ENCODE assay signal across 25 cellular contexts in genomic region chr5:119750887-119751733, GRCh38.
DNase-seq lines count a peak whose midpoint lies in the region; ATAC-seq, FAIRE-seq and TF ChIP-seq lines count a peak whose summit lies in the region.
"Had no signal": no experiment of that assay in that cellular context is flagged by ENCODE, and none has a peak within 500 bp of the region (broad histone marks: within the 10 kb centered on the region; RNA-seq: fewer than 3 reads in every experiment).

No MANE protein-coding gene starts in this region.

- H3K27ac Mint-ChIP-seq in CD14-positive monocyte: no peak overlapping the region
- H3K27ac Mint-ChIP-seq in endothelial cell (ENCODE audit: unreplicated experiment): no peak overlapping the region
- H3K27ac Mint-ChIP-seq: CD8-positive, alpha-beta memory T cell; T-cell had no signal

- DNase-seq in A549 (ENCODE audit: low read depth in 1 of 2, low spot score in 1 of 2): no peak
- peak; percentile 57 for DNase-seq in DMS53 treated with DMSO at 0.1 percent for 48 hours (lab: John Stamatoyannopoulos, UW; ENCODE audit: unreplicated experiment)
- DNase-seq in NCI-H748 (lab: John Stamatoyannopoulos, UW; ENCODE audit: unreplicated experiment): peak; percentile 75
- DNase-seq in K562 (ENCODE audit: extremely low read depth in 1 of 4, low spot score in 3 of 4): no peak
- DNase-seq in CD1c-positive myeloid dendritic cell (ENCODE audit: extremely low spot score): no peak
- no peak for DNase-seq in CD14-positive monocyte (ENCODE audit: low spot score)
- no peak for DNase-seq in endothelial cell (ENCODE audit: low spot score)
- DNase-seq: AML-193; C1 segment of cervical spinal cord; CD8-positive, alpha-beta memory T cell; DMS 273 treated with DMSO at 0.1 percent for 48 hours; Kasumi-1; NCI-H1105; NCI-H1436 treated with DMSO at 0.1 percent for 48 hours; NCI-H187 treated with DMSO at 0.1 percent for 48 hours; NCI-H2107; NCI-H524; T-cell had no signal

- peak overlapping the region; percentile 90 for H2AFZ ChIP-seq in K562 (ENCODE audit: low read depth, low read length)

- TF ChIP-seq POLR2A in A549 (IDR thresholded peaks at IDR 0.05; ENCODE audit: low read length): no peak
- TF ChIP-seq POLR2A in K562 (conservative IDR thresholded peaks at IDR 0.05): no peak

- no peaks in the 10 kb centered on the region for H3K9me3 ChIP-seq in A549
- H3K9me3 ChIP-seq in K562 (replicated peaks; ENCODE audit: control insufficient read depth, insufficient read depth, low read depth, low read length): no peaks in the 10 kb centered on the region
- H3K9me3 ChIP-seq: SJSA1 had no signal

- no peaks in the 10 kb centered on the region for H3K27me3 ChIP-seq in K562 (ENCODE audit: control insufficient read depth in 2 of 2, insufficient read depth in 2 of 2, low read length in 2 of 2)
- H3K27me3 ChIP-seq: SJSA1 had no signal

- H3K79me2 ChIP-seq in K562 (ENCODE audit: control insufficient read depth, insufficient read depth, low read length): no peaks in the 10 kb centered on the region

- POLR2A ChIA-PET in A549 (lab: Yijun Ruan, JAX): no interaction called here
- POLR2A ChIA-PET in K562 (lab: Yijun Ruan, JAX): interaction anchor here (0.6 kb wide), 2 partner anchors 204 to 494 kb away, joined by 3 to 4 read pairs; no protein-coding TSS in a partner anchor

- no peak overlapping the region for H3K4me3 Mint-ChIP-seq in CD14-positive monocyte
- H3K4me3 Mint-ChIP-seq in endothelial cell (ENCODE audit: unreplicated experiment): no peak overlapping the region
- H3K4me3 Mint-ChIP-seq: CD8-positive, alpha-beta memory T cell; T-cell had no signal

- H3K4me1 ChIP-seq in A549 (no peaks in the 10 kb centered on the region), K562 (replicated peaks in 1 of 2; ENCODE audit: control insufficient read depth in 2 of 2, insufficient read depth in 2 of 2, low read length in 2 of 2) (no peaks in the 10 kb centered on the region; a peak in 1 of 5 replicates)
- H3K4me1 ChIP-seq: SJSA1 had no signal

- no peaks in the 10 kb centered on the region for H3K4me1 Mint-ChIP-seq in CD14-positive monocyte
- H3K4me1 Mint-ChIP-seq in endothelial cell (ENCODE audit: unreplicated experiment): no peaks in the 10 kb centered on the region
- H3K4me1 Mint-ChIP-seq: CD8-positive, alpha-beta memory T cell; T-cell had no signal

- ATAC-seq in A549 (no peak), K562 (peak; percentile 58), SK-N-SH treated with all-trans-retinoic acid at 6 μM for 48 hours (no peak)
- ATAC-seq: HCT116, Right ventricle myocardium inferior, T-cell had no signal

- TF ChIP-seq EP300 in A549 (IDR thresholded peaks at IDR 0.05) (no peak), K562 (IDR thresholded peaks at IDR 0.05; ENCODE audit: low read length) (no peak)

- FAIRE-seq in A549 (lab: Jason Lieb, UNC): no peak
- FAIRE-seq in K562 (lab: Jason Lieb, UNC): peak; percentile 32
- FAIRE-seq: A204.1, G401.6, RCC 7860 had no signal

- 65% methylated on average over 22 of the region's 24 CpGs for WGBS in A549 (ENCODE audit: missing lambda C conversion rate)
- 8% methylated on average over 23 of the region's 24 CpGs for WGBS in K562 (ENCODE audit: insufficient coverage, low coverage, missing lambda C conversion rate)

- peaks cover 0 to 2% (median 0%) of the 10 kb centered on the region in 3 donors for H3K27me3 Mint-ChIP-seq in CD14-positive monocyte (ENCODE audit: low read depth in 3 of 3)
- H3K27me3 Mint-ChIP-seq in endothelial cell (ENCODE audit: unreplicated experiment): peaks cover 2% of the 10 kb centered on the region

- CTCF ChIA-PET in A549 (lab: Yijun Ruan, JAX): no interaction called here
- CTCF ChIA-PET in K562 (lab: Yijun Ruan, JAX; ENCODE audit: low intra/inter-chr PET ratio): no interaction called here

- BruUV-seq in K562 (replicated peaks; lab: Mats Ljungman, UMichigan): no TSS peak

- no peaks in the 10 kb centered on the region for H3K36me3 ChIP-seq in K562 (ENCODE audit: control insufficient read depth, insufficient read depth, low read length)
- H3K36me3 ChIP-seq: SJSA1 had no signal

- no peak overlapping the region for H3K4me3 ChIP-seq in A549
- peak overlapping the region; percentile 33 for H3K4me3 ChIP-seq in K562
- H3K4me3 ChIP-seq: SJSA1 had no signal

- no peak overlapping the region for H3K9ac ChIP-seq in K562 (ENCODE audit: insufficient read depth in 1 of 2, low read depth in 2 of 2, low read length in 2 of 2)

- H3K36me3 Mint-ChIP-seq in CD14-positive monocyte (no peaks in the 10 kb centered on the region), endothelial cell (ENCODE audit: low read depth, unreplicated experiment) (no peaks in the 10 kb centered on the region)
- H3K36me3 Mint-ChIP-seq: CD8-positive, alpha-beta memory T cell; T-cell had no signal

- H3K27ac ChIP-seq in A549: no peak overlapping the region
- H3K27ac ChIP-seq in K562 (ENCODE audit: extremely low read depth, low read depth, low read length): no peak overlapping the region; the same call in 2 of the 3 replicates
- H3K27ac ChIP-seq: SJSA1 had no signal

- no peak for TF ChIP-seq RAD21 in A549 (conservative IDR thresholded peaks at IDR 0.05 in 1 of 2, IDR thresholded peaks at IDR 0.05 in 1 of 2)
- no peak for TF ChIP-seq RAD21 in K562 (CRISPR knock-in tag; conservative IDR thresholded peaks at IDR 0.05 in 1 of 2, IDR thresholded peaks at IDR 0.05 in 1 of 2)

- H3K9me3 Mint-ChIP-seq in CD14-positive monocyte: peaks cover 3 to 12% (median 6%) of the 10 kb centered on the region in 7 donors
- H3K9me3 Mint-ChIP-seq in endothelial cell (ENCODE audit: unreplicated experiment): no peaks in the 10 kb centered on the region

- in situ Hi-C loops in K562 (cut with MboI): no loop called here

- H4K20me1 ChIP-seq in K562 (replicated peaks; ENCODE audit: control insufficient read depth, insufficient read depth, low read length): no peaks in the 10 kb centered on the region

- H3K4me2 ChIP-seq in A549 (no peak overlapping the region), K562 (ENCODE audit: insufficient read depth, low read length) (peak overlapping the region; percentile 48)

- intact Hi-C loops in K562 (cut with micrococcal nuclease): loop anchor here (5.0 kb wide), 1 partner anchor 169 kb away; no protein-coding TSS in a partner anchor
- intact Hi-C loops in CD14-positive monocyte (cut with micrococcal nuclease): no loop called here

- H3K9me1 ChIP-seq in K562 (ENCODE audit: control insufficient read depth, insufficient read depth, low read length): no peaks in the 10 kb centered on the region

- TF ChIP-seq CTCF in A549 (IDR thresholded peaks at IDR 0.05) (no peak), K562 (IDR thresholded peaks at IDR 0.05 in 2 of 3, conservative IDR thresholded peaks at IDR 0.05 in 1 of 3; ENCODE audit: insufficient read depth in 2 of 3, low read depth in 1 of 3, low read length in 3 of 3) (no peak), CD14-positive monocyte (IDR thresholded peaks at IDR 0.05) (no peak), endothelial cell (IDR thresholded peaks at IDR 0.05; ENCODE audit: unreplicated experiment) (no peak)

TF ChIP-seq in A549, 52 proteins besides CTCF, POLR2A, EP300 and RAD21:
- TF ChIP-seq MAFK (IDR thresholded peaks at IDR 0.05; ENCODE audit: partially characterized antibody) (peak; percentile 80), RNF2 (IDR thresholded peaks at IDR 0.05; ENCODE audit: borderline replicate concordance, low read depth) (no peak)

TF ChIP-seq in K562, 482 proteins besides CTCF, POLR2A, EP300 and RAD21 (continues in another document):
- TF ChIP-seq MAFG (tag; conservative IDR thresholded peaks at IDR 0.05) (peak; percentile 97), CBX2 (IDR thresholded peaks at IDR 0.05; ENCODE audit: insufficient read depth, low read length, poor library complexity, severe bottlenecking) (no peak), NFE2 (IDR thresholded peaks at IDR 0.05; ENCODE audit: low read depth) (peak; percentile 64), ZNF316 (IDR thresholded peaks at IDR 0.05) (peak; percentile 99), MAFF (IDR thresholded peaks at IDR 0.05; ENCODE audit: low read length) (peak; percentile 88), VEZF1 (CRISPR knock-in tag; IDR thresholded peaks at IDR 0.05) (no peak), XRCC3 (IDR thresholded peaks at IDR 0.05) (no peak), MAFK (IDR thresholded peaks at IDR 0.05; ENCODE audit: low read length) (peak; percentile 87), L3MBTL2 (IDR thresholded peaks at IDR 0.05) (no peak)

TF ChIP-seq in SK-N-SH treated with all-trans-retinoic acid at 6 μM for 48 hours, 23 proteins besides CTCF, POLR2A, EP300 and RAD21 (continues in another document):
- no peak for TF ChIP-seq ZNF70 (CRISPR knock-in tag; IDR thresholded peaks at IDR 0.05)
- no peak for TF ChIP-seq TSHZ2 (CRISPR knock-in tag; IDR thresholded peaks at IDR 0.05)
- no peak for TF ChIP-seq ZNF8 (CRISPR knock-in tag; IDR thresholded peaks at IDR 0.05)

Comparison
In these comparisons a context has a peak if more than half of its experiments do, and no peak if none do; other contexts are left out.
1. DNase-seq: peak in DMS53 treated with DMSO at 0.1 percent for 48 hours (single experiment) and NCI-H748 (single experiment); none in A549 (0 of 2), K562 (0 of 4), CD1c-positive myeloid dendritic cell (single experiment), CD14-positive monocyte (single experiment) and endothelial cell (single experiment).
2. Of the 35 proteins assayed by ChIP-seq in both K562 and A549: peak only in K562: PHF8; only in A549: none; in both: MAFK; in neither: 33.